In genomic region chr9:3508531-3509374, GRCh38 we compare ENCODE assay signal across 8 cellular contexts. TPM values are rescaled to one million over a fixed set of nuclear protein-coding genes. Genes with fewer than 3 reads are reported as not detected.
DNase-seq lines count a peak whose midpoint lies in the region; ATAC-seq, FAIRE-seq and TF ChIP-seq lines count a peak whose summit lies in the region.

No MANE protein-coding gene starts in this region.

- ATAC-seq in HepG2, result no peak
- no peak for ATAC-seq in right lobe of liver
- ATAC-seq in HG03457 (IDR thresholded peaks at IDR 0.05; ENCODE audit: unreplicated experiment), result no peak

- H3K27ac ChIP-seq in HepG2 (ENCODE audit: extremely low read length, insufficient read depth, low read length), result no peak overlapping the region
- H3K27ac ChIP-seq in right lobe of liver, result no peak overlapping the region
- H3K27ac ChIP-seq in HUES6 (ENCODE audit: low read depth, low read length), result peak overlapping the region; percentile 62
- H3K27ac ChIP-seq in PC-9, result peak overlapping the region; percentile 27; the same call in 1 of the 2 replicates
- peak overlapping the region in 2 of 4 donors; percentile 23 to 58 for H3K27ac ChIP-seq in tibial nerve

- POLR2A ChIA-PET in HepG2 (lab: Yijun Ruan, JAX) (interaction anchor here (1.9 kb wide), 1 partner anchor 18 kb away, joined by 7 read pairs; the partner anchor contains the start of gene RFX3), PC-9 (lab: Charles Lee; ENCODE audit: unreplicated experiment) (no interaction called here)

- no peak for DNase-seq in HepG2 (ENCODE audit: low spot score)
- DNase-seq in right lobe of liver, result no peak
- no peak for DNase-seq in PC-9
- peak; percentile 75 for DNase-seq in fibroblast of villous mesenchyme (ENCODE audit: low read depth)
- no peak for DNase-seq in stimulated activated CD4-positive, alpha-beta T cell treated with anti-CD3 and anti-CD28 coated beads, Interleukin-15, amount 100 ng/mL, for 24 hours
- DNase-seq in tibial nerve (ENCODE audit: low spot score in 2 of 2), result no peak

- TF ChIP-seq RAD21 in HepG2 (CRISPR knock-in tag; IDR thresholded peaks at IDR 0.05), result no peak

- in situ Hi-C loops in HepG2 (cut with HindIII; ENCODE audit: extremely low pct_ligation_motif_present, low pct_unique_long_range_greater_than_20kb), result loop anchor here (25.0 kb wide), 1 partner anchor 671 kb away; the partner anchor contains the start of gene PUM3

- CTCF ChIA-PET in HepG2 (lab: Yijun Ruan, JAX; ENCODE audit: low intra/inter-chr PET ratio, low total read pairs), result no interaction called here
- CTCF ChIA-PET in PC-9 (lab: Charles Lee), result no interaction called here

- H3K9me2 ChIP-seq in PC-9 (ENCODE audit: insufficient read depth), result no peaks in the 10 kb centered on the region

- H3F3A ChIP-seq in PC-9 (ENCODE audit: insufficient read depth, low read depth), result no peaks in the 10 kb centered on the region

- no TSS peak for BruUV-seq in HepG2 (replicated peaks; lab: Mats Ljungman, UMichigan)
- no TSS peak for BruUV-seq in PC-9 (replicated peaks; lab: Mats Ljungman, UMichigan)

- H3K27me3 ChIP-seq in HepG2 (ENCODE audit: control insufficient read depth in 1 of 2, insufficient read depth in 2 of 2, low read length in 2 of 2) (no peaks in the 10 kb centered on the region), right lobe of liver (no peaks in the 10 kb centered on the region), HUES6 (ENCODE audit: control insufficient read depth, insufficient read depth, low read length) (no peaks in the 10 kb centered on the region), PC-9 (ENCODE audit: insufficient read depth, low read depth) (no peaks in the 10 kb centered on the region), tibial nerve (no peaks in the 10 kb centered on the region)

- H3K79me2 ChIP-seq in HepG2 (ENCODE audit: insufficient read depth, low read length), result peaks cover 3% of the 10 kb centered on the region
- H3K79me2 ChIP-seq in PC-9 (ENCODE audit: low read depth), result no peaks in the 10 kb centered on the region

- H3K9me3 ChIP-seq in HepG2 (ENCODE audit: low read length) (no peaks in the 10 kb centered on the region), right lobe of liver (no peaks in the 10 kb centered on the region), HUES6 (ENCODE audit: control insufficient read depth, insufficient read depth, low read depth, low read length) (no peaks in the 10 kb centered on the region), PC-9 (ENCODE audit: insufficient read depth, low read depth) (no peaks in the 10 kb centered on the region), tibial nerve (no peaks in the 10 kb centered on the region)

- no peak for FAIRE-seq in HepG2 (lab: Jason Lieb, UNC)

- H3K4me2 ChIP-seq in HepG2 (ENCODE audit: low read depth, low read length), result no peak overlapping the region
- H3K4me2 ChIP-seq in PC-9, result no peak overlapping the region

- H3K4me1 ChIP-seq in HepG2 (ENCODE audit: insufficient read depth, low read length) (peaks cover 19% of the 10 kb centered on the region), right lobe of liver (no peaks in the 10 kb centered on the region), HUES6 (ENCODE audit: control insufficient read depth, insufficient read depth, low read length) (peaks cover 35% of the 10 kb centered on the region), PC-9 (replicated peaks; ENCODE audit: insufficient read depth) (no peaks in the 10 kb centered on the region), tibial nerve (peaks cover 0 to 27% (median 0%) of the 10 kb centered on the region in 4 donors)

- no peak for TF ChIP-seq EP300 in HepG2 (IDR thresholded peaks at IDR 0.05; ENCODE audit: low read depth in 2 of 2, low read length in 2 of 2)
- TF ChIP-seq EP300 in HepG2 (CRISPR knock-in tag; IDR thresholded peaks at IDR 0.05; ENCODE audit: borderline replicate concordance), result no peak
- no peak for TF ChIP-seq EP300 in tibial nerve (IDR thresholded peaks at IDR 0.05)

- H3K4me3 ChIP-seq in HepG2 (replicated peaks in 1 of 3; ENCODE audit: insufficient read depth in 1 of 3, low read depth in 2 of 3, low read length in 3 of 3), result no peak overlapping the region
- no peak overlapping the region for H3K4me3 ChIP-seq in right lobe of liver
- no peak overlapping the region for H3K4me3 ChIP-seq in HUES6 (ENCODE audit: low read depth, low read length)
- H3K4me3 ChIP-seq in PC-9, result no peak overlapping the region
- H3K4me3 ChIP-seq in fibroblast of villous mesenchyme (ENCODE audit: low read depth, low read length), result peak overlapping the region; percentile 0
- peak overlapping the region in 1 of 4 donors; percentile 9 for H3K4me3 ChIP-seq in tibial nerve

- H3K36me3 ChIP-seq in HepG2 (replicated peaks in 1 of 2; ENCODE audit: control insufficient read depth in 1 of 2, insufficient read depth in 2 of 2, low read length in 2 of 2), result no peaks in the 10 kb centered on the region
- H3K36me3 ChIP-seq in right lobe of liver, result no peaks in the 10 kb centered on the region
- no peaks in the 10 kb centered on the region for H3K36me3 ChIP-seq in HUES6 (ENCODE audit: control insufficient read depth, insufficient read depth, low read length)
- no peaks in the 10 kb centered on the region for H3K36me3 ChIP-seq in PC-9 (ENCODE audit: low read depth)
- no peaks in the 10 kb centered on the region for H3K36me3 ChIP-seq in tibial nerve

- WGBS in HepG2 (ENCODE audit: low lambda C conversion rate), result 96% methylated on average over 6 of the region's 6 CpGs
- 57% methylated on average over 6 of the region's 6 CpGs for WGBS in right lobe of liver (ENCODE audit: insufficient coverage, low coverage, low lambda C conversion rate, missing lambda C conversion rate)
- 67 to 69% methylated on average over 6 of the region's 6 CpGs for WGBS in tibial nerve, 2 donors

- intact Hi-C loops in HepG2 (cut with micrococcal nuclease; ENCODE audit: unreplicated experiment) (no loop called here), right lobe of liver (cut with DNase I) (no loop called here), PC-9 (cut with micrococcal nuclease; ENCODE audit: unreplicated experiment) (no loop called here)

- H4K20me1 ChIP-seq in HepG2 (ENCODE audit: insufficient read depth, low read length), result no peaks in the 10 kb centered on the region
- H4K20me1 ChIP-seq in PC-9 (ENCODE audit: insufficient read depth), result no peaks in the 10 kb centered on the region

- H2AFZ ChIP-seq in HepG2 (ENCODE audit: low read length) (no peak overlapping the region), PC-9 (peak overlapping the region; percentile 25; the same call in 1 of the 2 replicates)

- TF ChIP-seq POLR2A in HepG2 (IDR thresholded peaks at IDR 0.05; ENCODE audit: insufficient read depth in 1 of 2, low read depth in 2 of 2, low read length in 2 of 2) (no peak), right lobe of liver (IDR thresholded peaks at IDR 0.05) (no peak), tibial nerve (IDR thresholded peaks at IDR 0.05) (no peak)

- H3K9ac ChIP-seq in HepG2 (ENCODE audit: insufficient read depth, low read depth, low read length) (no peak overlapping the region), HUES6 (ENCODE audit: low read length) (peak overlapping the region; percentile 24)

- no peak for TF ChIP-seq CTCF in HepG2 (CRISPR knock-in tag; IDR thresholded peaks at IDR 0.05)
- no peak for TF ChIP-seq CTCF in right lobe of liver (IDR thresholded peaks at IDR 0.05)
- no peak for TF ChIP-seq CTCF in PC-9 (conservative IDR thresholded peaks at IDR 0.05)
- no peak for TF ChIP-seq CTCF in fibroblast of villous mesenchyme (IDR thresholded peaks at IDR 0.05; ENCODE audit: insufficient read depth, low read depth, low read length)
- TF ChIP-seq CTCF in tibial nerve (IDR thresholded peaks at IDR 0.05), result no peak

TF ChIP-seq in HepG2, 621 proteins besides CTCF, POLR2A, EP300 and RAD21 (continues in another document):
- TF ChIP-seq ATF4 (CRISPR knock-in tag; IDR thresholded peaks at IDR 0.05) (peak in 1 of 2 experiments; percentile 39; a peak in 1 of 4 replicates), PTBP1 (IDR thresholded peaks at IDR 0.05; ENCODE audit: low read depth, low read length, poor library complexity, severe bottlenecking) (no peak), KDM4B (CRISPR knock-in tag; IDR thresholded peaks at IDR 0.05) (no peak), MAX (IDR thresholded peaks at IDR 0.05) (no peak)

RNA-seq across cellular contexts. Expression of gene RFX3, which starts 17.0 kb away (rescaled TPM):
- total RNA-seq in HepG2 (2016; rRNA removed; fragmentation: Illumina TruSeq; extraction: Trizol), result 2.7 and 3.0 TPM in 2 replicates
- 3.7 and 4.9 TPM in 2 replicates for total RNA-seq in HepG2 (2016; cell fraction: cytosol; rRNA removed; fragmentation: Illumina TruSeq; extraction: Trizol; ENCODE audit: low read depth)
- 2.4 and 3.2 TPM in 2 replicates for total RNA-seq in HepG2 (2016; cell fraction: insoluble cytoplasmic fraction; rRNA removed; fragmentation: Illumina TruSeq; extraction: Trizol)
- 2.9 and 3.2 TPM in 2 replicates for total RNA-seq in HepG2 (2016; cell fraction: membrane; rRNA removed; fragmentation: Illumina TruSeq; extraction: Trizol)
- 7.2 and 7.3 TPM in 2 replicates for total RNA-seq in HepG2 (2016; cell fraction: nucleus; rRNA removed; fragmentation: Illumina TruSeq; extraction: Trizol)
- 4.7 and 5.3 TPM in 2 replicates for polyA plus RNA-seq in HepG2 (2011; rRNA removed)
- 3.9 and 4.3 TPM in 2 replicates for polyA plus RNA-seq in HepG2 (2011; cell fraction: cytosol; rRNA removed)
- polyA plus RNA-seq in HepG2 (2011; cell fraction: nucleus; rRNA removed), result 12.9 and 16.8 TPM in 2 replicates
- polyA plus RNA-seq in HepG2 (2012), result 4.7 and 5.2 TPM in 2 replicates
- polyA plus RNA-seq in HepG2 (2016; cell fraction: cytosol; fragmentation: Illumina TruSeq; extraction: Trizol; ENCODE audit: low read depth), result 0.20 and 0.32 TPM in 2 replicates
- polyA plus RNA-seq in HepG2 (2016; cell fraction: insoluble cytoplasmic fraction; fragmentation: Illumina TruSeq; extraction: Trizol; ENCODE audit: low read depth), result 1.9 and 2.4 TPM in 2 replicates
- 0.43 and 0.62 TPM in 2 replicates for polyA plus RNA-seq in HepG2 (2016; cell fraction: membrane; fragmentation: Illumina TruSeq; extraction: Trizol; ENCODE audit: low read depth)
- 6.5 and 6.8 TPM in 2 replicates for polyA plus RNA-seq in HepG2 (2016; cell fraction: nucleus; fragmentation: Illumina TruSeq; extraction: Trizol; ENCODE audit: insufficient read depth, low read depth)
- polyA minus RNA-seq in HepG2 (2011; rRNA and poly(A)+ RNA removed; ENCODE audit: low replicate concordance), result 42.7 and 89.6 TPM in 2 replicates
- 8.6 and 15.4 TPM in 2 replicates for polyA minus RNA-seq in HepG2 (2011; cell fraction: cytosol; rRNA and poly(A)+ RNA removed)
- polyA minus RNA-seq in HepG2 (2011; cell fraction: nucleus; rRNA and poly(A)+ RNA removed), result 59.9 and 64.2 TPM in 2 replicates
- 1 to 10 TPM; 1.4 to 2.5 (median 1.8) TPM for total RNA-seq in right lobe of liver
- 4.6 and 8.4 TPM in 2 replicates for total RNA-seq in PC-9 (2021)
- 2.6 and 3.5 TPM in 2 replicates for total RNA-seq in fibroblast of villous mesenchyme
- 10 to 100 TPM; 10.9 to 20.8 (median 13.7) TPM for total RNA-seq in tibial nerve

Comparison
In these comparisons a context has a peak if more than half of its experiments do, and no peak if none do; other contexts are left out.
1. H3K27ac ChIP-seq: peak in HUES6 (single experiment) and PC-9 (single experiment); none in HepG2 (single experiment) and right lobe of liver (0 of 3).